8 cellular contexts compared by ENCODE assay signal in the genomic region with DNA sequence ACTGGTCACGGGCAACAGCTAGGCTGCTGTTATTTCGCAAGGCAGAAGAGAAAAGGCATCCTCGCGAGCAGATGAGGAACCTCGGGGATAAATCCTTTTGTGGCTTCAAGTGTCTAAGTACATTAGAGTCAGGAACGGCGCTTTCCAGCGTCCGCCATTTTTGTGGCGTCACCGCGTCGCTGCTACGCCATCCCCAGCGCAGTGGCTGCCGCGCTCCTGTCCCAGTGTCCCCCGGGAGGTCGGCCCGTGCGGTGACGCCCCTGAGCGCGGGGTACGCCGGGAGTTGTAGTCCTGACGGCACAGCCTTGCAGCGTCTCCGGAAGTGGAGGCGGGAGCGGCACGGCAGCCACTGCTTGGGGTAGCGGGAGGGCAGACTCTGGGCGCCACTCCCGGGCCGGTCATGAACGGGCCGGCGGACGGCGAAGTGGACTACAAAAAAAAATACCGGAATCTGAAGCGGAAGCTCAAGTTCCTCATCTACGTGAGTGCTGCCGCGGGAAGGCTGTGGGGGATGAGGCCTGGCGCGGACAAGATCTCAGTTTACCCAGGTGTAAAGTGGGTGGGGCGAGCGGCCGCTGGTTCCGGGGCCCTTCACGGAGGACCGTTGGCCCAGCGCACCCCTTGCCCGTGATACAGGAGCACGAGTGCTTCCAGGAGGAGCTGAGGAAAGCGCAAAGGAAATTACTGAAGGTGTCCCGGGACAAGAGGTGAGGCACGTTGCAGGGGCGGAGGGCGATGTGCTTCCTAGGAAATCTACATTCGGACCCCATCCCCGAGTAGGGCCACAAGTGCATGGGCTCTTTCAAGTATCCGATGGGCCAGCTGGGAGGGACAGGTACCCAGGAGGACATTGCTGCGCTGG. TPM values are rescaled to one million over a fixed set of nuclear protein-coding genes. Genes with fewer than 3 reads are reported as not detected.
DNase-seq lines count a peak whose midpoint lies in the region; ATAC-seq lines count a peak whose summit lies in the region.

A gene with protein sequence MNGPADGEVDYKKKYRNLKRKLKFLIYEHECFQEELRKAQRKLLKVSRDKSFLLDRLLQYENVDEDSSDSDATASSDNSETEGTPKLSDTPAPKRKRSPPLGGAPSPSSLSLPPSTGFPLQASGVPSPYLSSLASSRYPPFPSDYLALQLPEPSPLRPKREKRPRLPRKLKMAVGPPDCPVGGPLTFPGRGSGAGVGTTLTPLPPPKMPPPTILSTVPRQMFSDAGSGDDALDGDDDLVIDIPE (plus strand): TSS at position 331 of the 862 bp plus-strand sequence. CDS start 70 bp downstream, at position 401.

- H3K4me1 ChIP-seq in BLaER1 treated with 17β-estradiol and CSF1 and Interleukin-3, amounts not matched to agents 10 nM and 100 nM: peaks cover 55 to 77% (median 68%) of the 10 kb centered on the region in 10 experiments

- H3K4me3 ChIP-seq in BLaER1 treated with 17β-estradiol and CSF1 and Interleukin-3, amounts not matched to agents 10 nM and 100 nM: peak within 1 kb of the TSS; percentile 72 to 95 (median 86)

- ATAC-seq in GM19324 (IDR thresholded peaks at IDR 0.05; ENCODE audit: low FRiP score, unreplicated experiment) (peak; percentile 94), HG03469 (IDR thresholded peaks at IDR 0.05; ENCODE audit: unreplicated experiment) (peak; percentile 89), left lobe of liver (peak; percentile 96)

- DNase-seq in NCI-H748 (lab: John Stamatoyannopoulos, UW; ENCODE audit: unreplicated experiment) (peak; percentile 96), dedifferentiated amniotic fluid mesenchymal stem cell (ENCODE audit: extremely low spot score) (peak; percentile 94), left lobe of liver (ENCODE audit: low spot score) (peak; percentile 99)
- peak; percentile 99 for DNase-seq in activated CD4-positive, alpha-beta T cell treated with anti-CD3 and anti-CD28 coated beads, Interleukin-2, amount 50 U/mL, for 1 hour
- peak; percentile 98 to 99 for DNase-seq in stimulated activated CD4-positive, alpha-beta T cell treated with anti-CD3 and anti-CD28 coated beads, Interleukin-2, amount 100 ng/mL, for 48 hours

- peaks cover 23 to 44% (median 35%) of the 10 kb centered on the region in 11 experiments for H3K36me3 ChIP-seq in BLaER1 treated with 17β-estradiol and CSF1 and Interleukin-3, amounts not matched to agents 10 nM and 100 nM

- peak within 1 kb of the TSS; percentile 80 to 99 (median 93) for H3K9ac ChIP-seq in BLaER1 treated with 17β-estradiol and CSF1 and Interleukin-3, amounts not matched to agents 10 nM and 100 nM

- H4K20me1 ChIP-seq in BLaER1 treated with 17β-estradiol and CSF1 and Interleukin-3, amounts not matched to agents 10 nM and 100 nM: peaks cover 0 to 54% (median 15%) of the 10 kb centered on the region in 11 experiments; a peak in 17 of 22 replicates

- peak within 1 kb of the TSS; percentile 90 to 98 (median 94) for H3K4me2 ChIP-seq in BLaER1 treated with 17β-estradiol and CSF1 and Interleukin-3, amounts not matched to agents 10 nM and 100 nM

- H3K9me3 ChIP-seq in BLaER1 treated with 17β-estradiol and CSF1 and Interleukin-3, amounts not matched to agents 10 nM and 100 nM (replicated peaks in 1 of 11): no peaks in the 10 kb centered on the region

- H3K27ac ChIP-seq in BLaER1 treated with 17β-estradiol and CSF1 and Interleukin-3, amounts not matched to agents 10 nM and 100 nM: peak within 1 kb of the TSS; percentile 58 to 99 (median 96)

- no peaks in the 10 kb centered on the region for H3K27me3 ChIP-seq in BLaER1 treated with 17β-estradiol and CSF1 and Interleukin-3, amounts not matched to agents 10 nM and 100 nM

RNA-seq across cellular contexts. Expression of the gene that starts here (rescaled TPM):
- 34.7 TPM for total RNA-seq in left lobe of liver

Comparison
In these comparisons a context has a peak if more than half of its experiments do, and no peak if none do; other contexts are left out.
1. Peak in every context shown above with its lines: DNase-seq, ATAC-seq, H3K4me3 ChIP-seq and H3K27ac ChIP-seq.